ENCODE assay signal across 33 cellular contexts in genomic region chr17:21395764-21396163, GRCh38. TPM values are rescaled to one million over a fixed set of nuclear protein-coding genes. Genes with fewer than 3 reads are reported as not detected.
"Had no signal": no experiment of that assay in that cellular context is flagged by ENCODE, and none has a peak within 500 bp of the region (broad histone marks: within the 10 kb centered on the region; RNA-seq: fewer than 3 reads in every experiment).

No MANE protein-coding gene starts in this region.

- H3K27ac Mint-ChIP-seq: activated CD4-positive, alpha-beta memory T cell treated with anti-CD3 and anti-CD28 coated beads, Interleukin-2, amount 10 ng/mL, durations not matched to agents 7 days and 5 days; activated naive CD4-positive, alpha-beta T cell treated with anti-CD3 and anti-CD28 coated beads, Interleukin-2, amount 50 U/mL, for 24 hours; activated T-cell treated with anti-CD3 and anti-CD28 coated beads, Interleukin-2, amount 50 U/mL, for 72 hours; activated T-helper 2 cell treated with anti-CD3 and anti-CD28 coated beads, Interferon-gamma antibody, Interleukin-2, Interleukin-4, amounts not matched to agents 10 μg/mL and 5 μg/mL and 100 μg/mL, durations not matched to agents 14 hours and 24 hours and 36 hours had no signal

- H3K4me3 Mint-ChIP-seq: activated CD4-positive, alpha-beta memory T cell treated with anti-CD3 and anti-CD28 coated beads, Interleukin-2, amount 10 ng/mL, durations not matched to agents 7 days and 5 days; activated naive CD4-positive, alpha-beta T cell treated with anti-CD3 and anti-CD28 coated beads, Interleukin-2, amount 50 U/mL, for 24 hours; activated T-cell treated with anti-CD3 and anti-CD28 coated beads, Interleukin-2, amount 50 U/mL, for 72 hours; brain had no signal

- ATAC-seq: activated T-cell treated with anti-CD3 and anti-CD28 coated beads, Interleukin-2, amount 50 U/mL, for 72 hours; Panc1 had no signal

- H3K27me3 Mint-ChIP-seq: activated CD4-positive, alpha-beta memory T cell treated with anti-CD3 and anti-CD28 coated beads, Interleukin-2, amount 10 ng/mL, durations not matched to agents 7 days and 5 days; activated naive CD4-positive, alpha-beta T cell treated with anti-CD3 and anti-CD28 coated beads, Interleukin-2, amount 50 U/mL, for 24 hours had no signal

- FAIRE-seq: bronchial epithelial cell had no signal

- H3K9me3 Mint-ChIP-seq: activated CD4-positive, alpha-beta memory T cell treated with anti-CD3 and anti-CD28 coated beads, Interleukin-2, amount 10 ng/mL, durations not matched to agents 7 days and 5 days; activated naive CD4-positive, alpha-beta T cell treated with anti-CD3 and anti-CD28 coated beads, Interleukin-2, amount 50 U/mL, for 24 hours; activated T-cell treated with anti-CD3 and anti-CD28 coated beads, Interleukin-2, amount 50 U/mL, for 72 hours; activated T-helper 2 cell treated with anti-CD3 and anti-CD28 coated beads, Interferon-gamma antibody, Interleukin-2, Interleukin-4, amounts not matched to agents 10 μg/mL and 5 μg/mL and 100 μg/mL, durations not matched to agents 14 hours and 24 hours and 36 hours had no signal

- H3K36me3 Mint-ChIP-seq: activated naive CD4-positive, alpha-beta T cell treated with anti-CD3 and anti-CD28 coated beads, Interleukin-2, amount 50 U/mL, for 24 hours; brain had no signal

- H3K4me1 Mint-ChIP-seq: activated CD4-positive, alpha-beta memory T cell treated with anti-CD3 and anti-CD28 coated beads, Interleukin-2, amount 10 ng/mL, durations not matched to agents 7 days and 5 days; activated naive CD4-positive, alpha-beta T cell treated with anti-CD3 and anti-CD28 coated beads, Interleukin-2, amount 50 U/mL, for 24 hours had no signal

- DNase-seq: activated CD4-positive, alpha-beta memory T cell treated with anti-CD3 and anti-CD28 coated beads, Interleukin-2, amount 10 ng/mL, durations not matched to agents 7 days and 5 days; activated CD4-positive, alpha-beta T cell treated with anti-CD3 and anti-CD28 coated beads for 1 hour; activated CD4-positive, alpha-beta T cell treated with anti-CD3 and anti-CD28 coated beads for 48 hours; activated CD4-positive, CD25-positive, alpha-beta regulatory T cell; activated gamma-delta T cell; activated naive CD4-positive, alpha-beta T cell treated with Interleukin-2 at 50 U/mL for 16 hours; activated T-cell treated with anti-CD3 and anti-CD28 coated beads, Interleukin-2, amount 50 U/mL, for 1 hour; activated T-cell treated with anti-CD3 and anti-CD28 coated beads, Interleukin-2, amount 50 U/mL, for 72 hours; anterior cingulate cortex; caudate nucleus; cerebellar nuclear complex; NCI-H1092 treated with DMSO at 0.1 percent for 48 hours; NCI-H1417; NCI-H187 treated with DMSO at 0.1 percent for 48 hours; NCI-H2081; NCI-H2171 treated with DMSO at 0.1 percent for 48 hours; NCI-H2227 treated with DMSO at 0.1 percent for 48 hours; NCI-H446 treated with DMSO at 0.1 percent for 48 hours; NCI-H524; NCI-H69; SHP77; SJCRH30; T1000; WERI-Rb-1 had no signal

RNA-seq across cellular contexts. Expression of gene KCNJ12, which starts 19.6 kb away (rescaled TPM):
- total RNA-seq: activated CD4-positive, alpha-beta memory T cell treated with anti-CD3 and anti-CD28 coated beads, Interleukin-2, amount 10 ng/mL, durations not matched to agents 7 days and 5 days; activated CD8-positive, alpha-beta memory T cell treated with anti-CD3 and anti-CD28 coated beads for 36 hours; activated T-cell treated with anti-CD3 and anti-CD28 coated beads, Interleukin-2, amount 50 U/mL, for 72 hours; activated T-helper 2 cell treated with anti-CD3 and anti-CD28 coated beads, Interferon-gamma antibody, Interleukin-2, Interleukin-4, amounts not matched to agents 10 μg/mL and 5 μg/mL and 100 μg/mL, durations not matched to agents 14 hours and 24 hours and 36 hours; RPMI7951; T-helper 1 cell treated with Interleukin-12 subunit alpha and Interleukin-12 subunit beta and Interleukin-4 antibody, amounts not matched to agents 30 ng/mL and 1 ng/mL, for 36 hours; T-helper 2 cell treated with Interferon-gamma antibody and Interleukin-4, amounts not matched to agents 100 ng/mL and 5 ng/mL, for 36 hours had no signal
